1 cellular context compared by ENCODE assay signal in the genomic region with DNA sequence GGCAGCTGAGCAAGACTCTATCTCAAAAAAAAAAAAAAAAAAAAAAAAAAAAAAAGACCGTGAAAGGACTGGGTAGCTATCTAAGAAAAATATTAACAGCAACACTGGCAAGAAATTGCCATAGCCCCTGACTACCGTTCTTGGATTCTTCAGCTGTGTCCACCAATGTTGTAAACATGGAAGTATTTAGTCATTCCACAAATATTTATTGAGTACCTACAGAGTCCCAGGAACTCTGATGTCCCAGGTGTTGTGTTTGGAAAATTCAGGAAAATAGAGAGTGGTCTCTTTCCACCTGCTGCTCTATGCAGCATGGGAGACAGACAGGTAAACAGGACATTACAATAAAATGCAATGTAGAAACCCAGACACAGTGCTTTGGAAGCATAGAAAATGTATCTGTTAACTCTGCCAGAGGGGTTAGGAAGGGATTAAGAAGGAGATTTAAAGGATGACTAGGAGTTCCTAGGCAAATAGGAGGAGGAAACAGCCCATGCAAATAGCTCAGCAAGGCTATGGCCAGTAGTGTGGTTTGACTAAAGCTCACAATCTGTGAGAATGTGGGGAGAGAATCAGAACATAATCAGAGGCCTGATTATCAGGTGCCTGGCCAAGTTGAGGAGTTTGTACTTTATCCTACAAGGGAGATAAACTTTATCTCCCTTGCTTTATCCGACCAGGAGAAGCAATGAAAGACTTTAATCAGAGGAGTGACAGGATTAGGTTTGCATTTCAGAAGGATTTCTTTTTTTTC.
TF ChIP-seq lines count a peak whose summit lies in the region.

No MANE protein-coding gene starts in this region.

TF ChIP-seq in GM23338, 12 proteins besides CTCF, POLR2A, EP300 and RAD21:
- no peak for TF ChIP-seq STAT1 (IDR thresholded peaks at IDR 0.05; ENCODE audit: unreplicated experiment)
- TF ChIP-seq ZNF114 (CRISPR knock-in tag; IDR thresholded peaks at IDR 0.05): no peak
- no peak for TF ChIP-seq ZNF331 (CRISPR knock-in tag; IDR thresholded peaks at IDR 0.05; ENCODE audit: low read depth)
- TF ChIP-seq JUNB (IDR thresholded peaks at IDR 0.05; ENCODE audit: unreplicated experiment): no peak
- no peak for TF ChIP-seq CREB1 (CRISPR knock-in tag; IDR thresholded peaks at IDR 0.05; ENCODE audit: low read depth)
- TF ChIP-seq ZNF462 (CRISPR knock-in tag; IDR thresholded peaks at IDR 0.05): no peak
- TF ChIP-seq ETS1 (IDR thresholded peaks at IDR 0.05): no peak
- TF ChIP-seq, protein P1, sequence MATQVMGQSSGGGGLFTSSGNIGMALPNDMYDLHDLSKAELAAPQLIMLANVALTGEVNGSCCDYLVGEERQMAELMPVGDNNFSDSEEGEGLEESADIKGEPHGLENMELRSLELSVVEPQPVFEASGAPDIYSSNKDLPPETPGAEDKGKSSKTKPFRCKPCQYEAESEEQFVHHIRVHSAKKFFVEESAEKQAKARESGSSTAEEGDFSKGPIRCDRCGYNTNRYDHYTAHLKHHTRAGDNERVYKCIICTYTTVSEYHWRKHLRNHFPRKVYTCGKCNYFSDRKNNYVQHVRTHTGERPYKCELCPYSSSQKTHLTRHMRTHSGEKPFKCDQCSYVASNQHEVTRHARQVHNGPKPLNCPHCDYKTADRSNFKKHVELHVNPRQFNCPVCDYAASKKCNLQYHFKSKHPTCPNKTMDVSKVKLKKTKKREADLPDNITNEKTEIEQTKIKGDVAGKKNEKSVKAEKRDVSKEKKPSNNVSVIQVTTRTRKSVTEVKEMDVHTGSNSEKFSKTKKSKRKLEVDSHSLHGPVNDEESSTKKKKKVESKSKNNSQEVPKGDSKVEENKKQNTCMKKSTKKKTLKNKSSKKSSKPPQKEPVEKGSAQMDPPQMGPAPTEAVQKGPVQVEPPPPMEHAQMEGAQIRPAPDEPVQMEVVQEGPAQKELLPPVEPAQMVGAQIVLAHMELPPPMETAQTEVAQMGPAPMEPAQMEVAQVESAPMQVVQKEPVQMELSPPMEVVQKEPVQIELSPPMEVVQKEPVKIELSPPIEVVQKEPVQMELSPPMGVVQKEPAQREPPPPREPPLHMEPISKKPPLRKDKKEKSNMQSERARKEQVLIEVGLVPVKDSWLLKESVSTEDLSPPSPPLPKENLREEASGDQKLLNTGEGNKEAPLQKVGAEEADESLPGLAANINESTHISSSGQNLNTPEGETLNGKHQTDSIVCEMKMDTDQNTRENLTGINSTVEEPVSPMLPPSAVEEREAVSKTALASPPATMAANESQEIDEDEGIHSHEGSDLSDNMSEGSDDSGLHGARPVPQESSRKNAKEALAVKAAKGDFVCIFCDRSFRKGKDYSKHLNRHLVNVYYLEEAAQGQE (IDR thresholded peaks at IDR 0.05; ENCODE audit: unreplicated experiment): no peak
- TF ChIP-seq EZH2 (IDR thresholded peaks at IDR 0.05; ENCODE audit: low read depth, unreplicated experiment): no peak
- TF ChIP-seq NANOG (IDR thresholded peaks at IDR 0.05; ENCODE audit: borderline replicate concordance): no peak
- TF ChIP-seq POLR2AphosphoS5 (IDR thresholded peaks at IDR 0.05; ENCODE audit: low read depth): no peak
- no peak for TF ChIP-seq EZH2phosphoT487 (IDR thresholded peaks at IDR 0.05; ENCODE audit: unreplicated experiment)
